Comparison of ENCODE assay signal across 19 cellular contexts in genomic region chr7:84271550-84271949, GRCh38.
DNase-seq lines count a peak whose midpoint lies in the region; ATAC-seq and TF ChIP-seq lines count a peak whose summit lies in the region.
"Had no signal": no experiment of that assay in that cellular context is flagged by ENCODE, and none has a peak within 500 bp of the region (broad histone marks: within the 10 kb centered on the region; RNA-seq: fewer than 3 reads in every experiment).

No MANE protein-coding gene starts in this region.

- no peak for DNase-seq in SK-N-SH
- peak; percentile 23 for DNase-seq in RPMI8226
- peak; percentile 57 for DNase-seq in fibroblast of pulmonary artery (ENCODE audit: low read depth)
- DNase-seq in upper lobe of right lung, result no peak
- no peak for DNase-seq in NK-92 treated with Interleukin-12 subunit alpha and Interleukin-12 subunit beta, amount 100 ng/mL, for 24 hours (lab: John Stamatoyannopoulos, UW)
- no peak for DNase-seq in nephron progenitor cell
- DNase-seq: GDM1, left colon, NCI-H1092 treated with DMSO at 0.1 percent for 48 hours, NCI-H345, ovary had no signal

- H3K9me3 Mint-ChIP-seq in nephron progenitor cell, result no peaks in the 10 kb centered on the region
- H3K9me3 Mint-ChIP-seq: activated T-helper 2 cell treated with anti-CD3 and anti-CD28 coated beads, Interferon-gamma antibody, Interleukin-2, Interleukin-4, amounts not matched to agents 10 μg/mL and 5 μg/mL and 100 μg/mL, durations not matched to agents 14 hours and 24 hours and 36 hours had no signal

- H3K9ac ChIP-seq in SK-N-SH, result no peak overlapping the region

- no peak overlapping the region for H3K4me3 Mint-ChIP-seq in nephron progenitor cell
- H3K4me3 Mint-ChIP-seq: stimulated activated memory B cell treated with anti-CD40 and anti-IgM and Interleukin-4, amounts not matched to agents 10 μg/mL and 1 μg/mL and 100 μg/mL, for 72 hours had no signal

- CTCF ChIA-PET in SK-N-SH (lab: Yijun Ruan, JAX), result interaction anchor here (0.7 kb wide), 2 partner anchors 10 to 742 kb away, joined by 3 read pairs; no protein-coding TSS in a partner anchor

- intact Hi-C loops in upper lobe of right lung (cut with DNase I), result no loop called here

- H3K36me3 ChIP-seq in SK-N-SH (replicated peaks in 1 of 2; ENCODE audit: control insufficient read depth in 1 of 2, insufficient read depth in 2 of 2, low read length in 1 of 2), result peaks cover 0 to 3% of the 10 kb centered on the region in 2 experiments
- H3K36me3 ChIP-seq in upper lobe of right lung, result no peaks in the 10 kb centered on the region
- H3K36me3 ChIP-seq: ovary had no signal

- TF ChIP-seq RAD21 in SK-N-SH (IDR thresholded peaks at IDR 0.05; ENCODE audit: low read length), result no peak

- no peak overlapping the region for H3K4me3 ChIP-seq in SK-N-SH (ENCODE audit: low read depth in 2 of 2, low read length in 1 of 2)
- H3K4me3 ChIP-seq in fibroblast of pulmonary artery (replicated peaks; ENCODE audit: low read depth, low read length), result no peak overlapping the region
- no peak overlapping the region for H3K4me3 ChIP-seq in upper lobe of right lung
- H3K4me3 ChIP-seq: hepatocyte, ovary, skin epidermis had no signal

- H3K4me1 ChIP-seq in SK-N-SH (ENCODE audit: control insufficient read depth in 1 of 2, insufficient read depth in 2 of 2, low read depth in 1 of 2, low read length in 1 of 2) (peaks cover 0 to 13% of the 10 kb centered on the region in 2 experiments; a peak in 2 of 4 replicates), upper lobe of right lung (no peaks in the 10 kb centered on the region)

- H3K27ac ChIP-seq in SK-N-SH (ENCODE audit: low read depth in 2 of 2, low read length in 1 of 2) (no peak overlapping the region), upper lobe of right lung (no peak overlapping the region)
- H3K27ac ChIP-seq: epithelial cell of prostate, hepatocyte, ovary, skin epidermis had no signal

- no peak overlapping the region for H3K27ac Mint-ChIP-seq in nephron progenitor cell
- H3K27ac Mint-ChIP-seq: activated T-helper 2 cell treated with anti-CD3 and anti-CD28 coated beads, Interferon-gamma antibody, Interleukin-2, Interleukin-4, amounts not matched to agents 10 μg/mL and 5 μg/mL and 100 μg/mL, durations not matched to agents 14 hours and 24 hours and 36 hours; stimulated activated memory B cell treated with anti-CD40 and anti-IgM and Interleukin-4, amounts not matched to agents 10 μg/mL and 1 μg/mL and 100 μg/mL, for 72 hours had no signal

- H3F3A ChIP-seq in SK-N-SH (replicated peaks; ENCODE audit: insufficient read depth), result peaks cover 4% of the 10 kb centered on the region

- 0 out of 2 replicates have a peak overlapping the region, but pooled peaks have one; percentile 1 for H2AFZ ChIP-seq in SK-N-SH (ENCODE audit: low read depth)
- H2AFZ ChIP-seq: hepatocyte had no signal

- no peak for TF ChIP-seq EP300 in SK-N-SH (IDR thresholded peaks at IDR 0.05; ENCODE audit: borderline replicate concordance in 1 of 2, low read depth in 1 of 2, low read length in 1 of 2)

- no peaks in the 10 kb centered on the region for H3K27me3 ChIP-seq in SK-N-SH (ENCODE audit: insufficient read depth)
- no peaks in the 10 kb centered on the region for H3K27me3 ChIP-seq in upper lobe of right lung
- H3K27me3 ChIP-seq: hepatocyte, ovary had no signal

- no peak overlapping the region for H3K4me2 ChIP-seq in SK-N-SH
- H3K4me2 ChIP-seq: hepatocyte had no signal

- H3K79me2 ChIP-seq in SK-N-SH (ENCODE audit: insufficient read depth), result no peaks in the 10 kb centered on the region
- H3K79me2 ChIP-seq: hepatocyte had no signal

- H4K20me1 ChIP-seq in SK-N-SH (ENCODE audit: insufficient read depth), result no peaks in the 10 kb centered on the region

- TF ChIP-seq CTCF in SK-N-SH (IDR thresholded peaks at IDR 0.05) (no peak), fibroblast of pulmonary artery (IDR thresholded peaks at IDR 0.05; ENCODE audit: low read length, missing control alignments) (no peak), upper lobe of right lung (IDR thresholded peaks at IDR 0.05) (no peak), nephron progenitor cell (IDR thresholded peaks at IDR 0.05) (no peak)

- H3K9me3 ChIP-seq in SK-N-SH (no peaks in the 10 kb centered on the region), upper lobe of right lung (no peaks in the 10 kb centered on the region)
- H3K9me3 ChIP-seq: ovary had no signal

- ATAC-seq in SK-N-SH treated with all-trans-retinoic acid at 6 μM for 48 hours (no peak), upper lobe of right lung (peak; percentile 31), HG02840 (IDR thresholded peaks at IDR 0.05; ENCODE audit: low FRiP score, unreplicated experiment) (no peak)
- ATAC-seq: HCT116; left colon; stimulated activated memory B cell treated with anti-CD40 and anti-IgM and Interleukin-4, amounts not matched to agents 10 μg/mL and 1 μg/mL and 100 μg/mL, for 72 hours had no signal

- no peaks in the 10 kb centered on the region for H3K27me3 Mint-ChIP-seq in nephron progenitor cell (ENCODE audit: low read depth, poor library complexity)
- H3K27me3 Mint-ChIP-seq: stimulated activated memory B cell treated with anti-CD40 and anti-IgM and Interleukin-4, amounts not matched to agents 10 μg/mL and 1 μg/mL and 100 μg/mL, for 72 hours had no signal

- 74% methylated on average over 1 of the region's 1 CpG for WGBS in SK-N-SH (ENCODE audit: low lambda C conversion rate)

- H3K36me3 Mint-ChIP-seq in nephron progenitor cell (ENCODE audit: low read depth), result no peaks in the 10 kb centered on the region
- H3K36me3 Mint-ChIP-seq: stimulated activated memory B cell treated with anti-CD40 and anti-IgM and Interleukin-4, amounts not matched to agents 10 μg/mL and 1 μg/mL and 100 μg/mL, for 72 hours had no signal

- no peaks in the 10 kb centered on the region for H3K4me1 Mint-ChIP-seq in nephron progenitor cell
- H3K4me1 Mint-ChIP-seq: stimulated activated memory B cell treated with anti-CD40 and anti-IgM and Interleukin-4, amounts not matched to agents 10 μg/mL and 1 μg/mL and 100 μg/mL, for 72 hours had no signal

- H3K9me2 ChIP-seq in SK-N-SH, result no peaks in the 10 kb centered on the region

- POLR2A ChIA-PET in SK-N-SH (lab: Yijun Ruan, JAX), result no interaction called here

TF ChIP-seq in SK-N-SH, 30 proteins besides CTCF, POLR2A, EP300 and RAD21:
- TF ChIP-seq POLR2AphosphoS5 (IDR thresholded peaks at IDR 0.05; ENCODE audit: low read depth, low read length) (no peak), ELF1 (IDR thresholded peaks at IDR 0.05) (no peak), FOXM1 (IDR thresholded peaks at IDR 0.05; ENCODE audit: low read depth) (no peak), RCOR1 (IDR thresholded peaks at IDR 0.05; ENCODE audit: low read length) (no peak), TAF1 (IDR thresholded peaks at IDR 0.05; ENCODE audit: borderline replicate concordance, low read depth, low read length) (no peak), USF2 (IDR thresholded peaks at IDR 0.05; ENCODE audit: borderline replicate concordance, low read depth, low read length) (no peak)

TF ChIP-seq in SK-N-SH treated with all-trans-retinoic acid at 6 μM for 48 hours, 23 proteins besides CTCF, POLR2A, EP300 and RAD21 (continues in another document):
- TF ChIP-seq RARB (CRISPR knock-in tag; IDR thresholded peaks at IDR 0.05) (no peak), ZFP3 (CRISPR knock-in tag; IDR thresholded peaks at IDR 0.05) (no peak), TOX (CRISPR knock-in tag; IDR thresholded peaks at IDR 0.05; ENCODE audit: borderline replicate concordance) (no peak), TCF4 (CRISPR knock-in tag; IDR thresholded peaks at IDR 0.05; ENCODE audit: borderline replicate concordance) (no peak), ISL1 (CRISPR knock-in tag; IDR thresholded peaks at IDR 0.05) (no peak), OSR1 (CRISPR knock-in tag; IDR thresholded peaks at IDR 0.05) (no peak), ZFP30 (CRISPR knock-in tag; IDR thresholded peaks at IDR 0.05) (no peak), TSHZ2 (CRISPR knock-in tag; IDR thresholded peaks at IDR 0.05) (no peak), ZNF8 (CRISPR knock-in tag; IDR thresholded peaks at IDR 0.05) (no peak), CSRNP3 (CRISPR knock-in tag; IDR thresholded peaks at IDR 0.05) (no peak), PPARA (CRISPR knock-in tag; IDR thresholded peaks at IDR 0.05; ENCODE audit: borderline replicate concordance) (no peak), BACH2 (CRISPR knock-in tag; IDR thresholded peaks at IDR 0.05; ENCODE audit: borderline replicate concordance) (no peak), CSDC2 (CRISPR knock-in tag; IDR thresholded peaks at IDR 0.05) (no peak)

Comparison
In these comparisons a context has a peak if more than half of its experiments do, and no peak if none do; other contexts are left out.
1. DNase-seq: peak in RPMI8226 (single experiment) and fibroblast of pulmonary artery (single experiment); none in SK-N-SH (single experiment), upper lobe of right lung (single experiment), NK-92 treated with Interleukin-12 subunit alpha and Interleukin-12 subunit beta, amount 100 ng/mL, for 24 hours (single experiment) and nephron progenitor cell (single experiment).